Comparison of ENCODE assay signal across 21 cellular contexts in genomic region chr4:56746639-56747038, GRCh38.
A peak's percentile ranks its signal among the peaks of the same experiment; 100 is the strongest.
DNase-seq lines count a peak whose midpoint lies in the region; TF ChIP-seq lines count a peak whose summit lies in the region.
"Had no signal": no experiment of that assay in that cellular context is flagged by ENCODE, and none has a peak within 500 bp of the region (broad histone marks: within the 10 kb centered on the region; RNA-seq: fewer than 3 reads in every experiment).

No MANE protein-coding gene starts in this region.

- H3K4me2 ChIP-seq in Loucy (ENCODE audit: low read depth, low read length, poor library complexity, severe bottlenecking) = no peak overlapping the region
- H3K4me2 ChIP-seq in neural progenitor cell = no peak overlapping the region
- H3K4me2 ChIP-seq: A549, BLaER1 had no signal

- H3K4me1 ChIP-seq in Caco-2 (peaks cover 43% of the 10 kb centered on the region), Loucy (ENCODE audit: insufficient read depth, low read length, poor library complexity, severe bottlenecking) (peaks cover 26% of the 10 kb centered on the region), neural progenitor cell (peaks cover 3% of the 10 kb centered on the region)
- H3K4me1 ChIP-seq: A549, BLaER1, HAP-1 had no signal

- peaks cover 38% of the 10 kb centered on the region for H3K4me1 Mint-ChIP-seq in Caco-2 (ENCODE audit: low read depth, unreplicated experiment)
- H3K4me1 Mint-ChIP-seq in neural progenitor cell = no peaks in the 10 kb centered on the region
- H3K4me1 Mint-ChIP-seq in activated CD4-positive, alpha-beta memory T cell treated with anti-CD3 and anti-CD28 coated beads, Interleukin-2, amount 10 ng/mL, durations not matched to agents 7 days and 5 days = peaks cover 4% of the 10 kb centered on the region

- intact Hi-C loops in Caco-2 (cut with micrococcal nuclease; ENCODE audit: unreplicated experiment) = no loop called here

- H2AFZ ChIP-seq in Loucy (ENCODE audit: low read length) = 0 out of 2 replicates have a peak overlapping the region, but pooled peaks have one; percentile 9
- no peak overlapping the region for H2AFZ ChIP-seq in neural progenitor cell (replicated peaks)
- H2AFZ ChIP-seq: GM23248 had no signal

- peaks cover 4% of the 10 kb centered on the region for H3K9me3 ChIP-seq in Caco-2
- no peaks in the 10 kb centered on the region for H3K9me3 ChIP-seq in Loucy (ENCODE audit: insufficient read depth, low read depth, low read length)
- no peaks in the 10 kb centered on the region for H3K9me3 ChIP-seq in neural progenitor cell (ENCODE audit: low read depth)
- H3K9me3 ChIP-seq: A549, HAP-1 had no signal

- H3K27me3 Mint-ChIP-seq in Caco-2 (ENCODE audit: insufficient read depth, unreplicated experiment) (no peaks in the 10 kb centered on the region), neural progenitor cell (ENCODE audit: insufficient read depth, low read depth) (peaks cover 8% of the 10 kb centered on the region)
- peaks cover 4% of the 10 kb centered on the region for H3K27me3 Mint-ChIP-seq in activated CD4-positive, alpha-beta memory T cell treated with anti-CD3 and anti-CD28 coated beads, Interleukin-2, amount 10 ng/mL, durations not matched to agents 7 days and 5 days
- H3K27me3 Mint-ChIP-seq: CD4-positive, CD25-positive, alpha-beta regulatory T cell had no signal

- H3K27ac Mint-ChIP-seq in Caco-2 (ENCODE audit: unreplicated experiment) = peak overlapping the region; percentile 29
- H3K27ac Mint-ChIP-seq in neural progenitor cell = peak overlapping the region; percentile 57
- no peak overlapping the region for H3K27ac Mint-ChIP-seq in activated CD4-positive, alpha-beta memory T cell treated with anti-CD3 and anti-CD28 coated beads, Interleukin-2, amount 10 ng/mL, durations not matched to agents 7 days and 5 days
- H3K27ac Mint-ChIP-seq: CD4-positive, CD25-positive, alpha-beta regulatory T cell; CD8-positive, alpha-beta T cell; HFFc6 had no signal

- CTCF ChIA-PET in Caco-2 (lab: Charles Lee) = no interaction called here
- CTCF ChIA-PET in activated CD4-positive, alpha-beta memory T cell treated with anti-CD3 and anti-CD28 coated beads, Interleukin-2, amount 10 ng/mL, durations not matched to agents 7 days and 5 days (lab: Charles Lee) = no interaction called here

- H3K9ac ChIP-seq in Loucy (ENCODE audit: low read depth, low read length, poor library complexity, severe bottlenecking) = no peak overlapping the region
- no peak overlapping the region for H3K9ac ChIP-seq in neural progenitor cell
- H3K9ac ChIP-seq: BLaER1, GM23248 had no signal

- no TSS peak for BruUV-seq in Caco-2 (replicated peaks; lab: Mats Ljungman, UMichigan)

- no peaks in the 10 kb centered on the region for H3K9me2 ChIP-seq in Loucy (replicated peaks; ENCODE audit: low read depth, low read length)

- H3K9me3 Mint-ChIP-seq in Caco-2 (ENCODE audit: unreplicated experiment) (peaks cover 22% of the 10 kb centered on the region), neural progenitor cell (peaks cover 6% of the 10 kb centered on the region)
- H3K9me3 Mint-ChIP-seq in activated CD4-positive, alpha-beta memory T cell treated with anti-CD3 and anti-CD28 coated beads, Interleukin-2, amount 10 ng/mL, durations not matched to agents 7 days and 5 days = peaks cover 5% of the 10 kb centered on the region
- H3K9me3 Mint-ChIP-seq: HFFc6 had no signal

- H3K4me3 ChIP-seq in Caco-2 (ENCODE audit: low read depth, low read length) (no peak overlapping the region), Loucy (ENCODE audit: low read length, poor library complexity, severe bottlenecking) (no peak overlapping the region), neural progenitor cell (no peak overlapping the region)
- H3K4me3 ChIP-seq: A549, BLaER1, GM23248, HAP-1 had no signal

- H3K36me3 Mint-ChIP-seq in Caco-2 (ENCODE audit: insufficient read depth, unreplicated experiment) (peaks cover 12% of the 10 kb centered on the region), neural progenitor cell (no peaks in the 10 kb centered on the region)
- peaks cover 2% of the 10 kb centered on the region for H3K36me3 Mint-ChIP-seq in activated CD4-positive, alpha-beta memory T cell treated with anti-CD3 and anti-CD28 coated beads, Interleukin-2, amount 10 ng/mL, durations not matched to agents 7 days and 5 days (ENCODE audit: low read depth)
- H3K36me3 Mint-ChIP-seq: CD4-positive, CD25-positive, alpha-beta regulatory T cell; CD8-positive, alpha-beta T cell had no signal

- H3F3A ChIP-seq in Loucy (ENCODE audit: low read depth) (no peaks in the 10 kb centered on the region), neural progenitor cell (ENCODE audit: low read depth) (no peaks in the 10 kb centered on the region)

- H3K4me3 Mint-ChIP-seq in Caco-2 (ENCODE audit: unreplicated experiment) (no peak overlapping the region), neural progenitor cell (no peak overlapping the region)
- H3K4me3 Mint-ChIP-seq in activated CD4-positive, alpha-beta memory T cell treated with anti-CD3 and anti-CD28 coated beads, Interleukin-2, amount 10 ng/mL, durations not matched to agents 7 days and 5 days = no peak overlapping the region
- H3K4me3 Mint-ChIP-seq: CD4-positive, CD25-positive, alpha-beta regulatory T cell; CD8-positive, alpha-beta T cell; HFFc6 had no signal

- in situ Hi-C loops in GM13976 (cut with MboI; ENCODE audit: low sequenced_read_pairs, unreplicated experiment) = no loop called here

- H4K20me1 ChIP-seq in Loucy (ENCODE audit: insufficient read depth, low read length, poor library complexity, severe bottlenecking) (no peaks in the 10 kb centered on the region), neural progenitor cell (ENCODE audit: low read depth) (no peaks in the 10 kb centered on the region)
- H4K20me1 ChIP-seq: BLaER1 had no signal

- no peaks in the 10 kb centered on the region for H3K27me3 ChIP-seq in Caco-2 (replicated peaks; ENCODE audit: control insufficient read depth, insufficient read depth, low read length)
- H3K27me3 ChIP-seq in Loucy (ENCODE audit: insufficient read depth, low read length, poor library complexity, severe bottlenecking) = no peaks in the 10 kb centered on the region
- no peaks in the 10 kb centered on the region for H3K27me3 ChIP-seq in neural progenitor cell
- H3K27me3 ChIP-seq: BLaER1 had no signal

- DNase-seq in Caco-2 (no peak), neural progenitor cell (ENCODE audit: low spot score) (no peak), ecto neural progenitor cell (ENCODE audit: low spot score) (no peak), COLO829 (ENCODE audit: low spot score) (no peak), GM13976 (ENCODE audit: low spot score) (no peak)
- DNase-seq in activated CD4-positive, alpha-beta memory T cell treated with anti-CD3 and anti-CD28 coated beads, Interleukin-2, amount 10 ng/mL, durations not matched to agents 7 days and 5 days = no peak
- DNase-seq: 8988T; ACHN; Calu3; CD4-positive, CD25-positive, alpha-beta regulatory T cell; CD8-positive, alpha-beta T cell; DMS53; DMS79 treated with DMSO at 0.1 percent for 48 hours; GF-D8; GM23248; HFFc6 had no signal

- TF ChIP-seq CTCF in Caco-2 (IDR thresholded peaks at IDR 0.05; ENCODE audit: insufficient read depth in 1 of 2, low read depth in 1 of 2, low read length in 1 of 2, severe bottlenecking in 1 of 2, unreplicated experiment in 1 of 2) (no peak), Loucy (conservative IDR thresholded peaks at IDR 0.05; ENCODE audit: low read length) (no peak), neural progenitor cell (IDR thresholded peaks at IDR 0.05) (no peak), GM13976 (IDR thresholded peaks at IDR 0.05; ENCODE audit: borderline replicate concordance, control extremely low read depth, extremely low read depth, insufficient read depth, missing control alignments) (no peak)

- H3K27ac ChIP-seq in neural progenitor cell = no peak overlapping the region
- H3K27ac ChIP-seq: A549, BLaER1, C4-2B, GM23248 had no signal

- no peaks in the 10 kb centered on the region for H3K79me2 ChIP-seq in Loucy (ENCODE audit: insufficient read depth, low read length)
- no peaks in the 10 kb centered on the region for H3K79me2 ChIP-seq in neural progenitor cell (ENCODE audit: low read depth)

- POLR2A ChIA-PET in Caco-2 (lab: Charles Lee) = no interaction called here
- POLR2A ChIA-PET in activated CD4-positive, alpha-beta memory T cell treated with anti-CD3 and anti-CD28 coated beads, Interleukin-2, amount 10 ng/mL, durations not matched to agents 7 days and 5 days (lab: Charles Lee) = no interaction called here

- H3K36me3 ChIP-seq in Caco-2 (ENCODE audit: control insufficient read depth, insufficient read depth, low read length) (no peaks in the 10 kb centered on the region), Loucy (ENCODE audit: insufficient read depth, low read length) (no peaks in the 10 kb centered on the region), neural progenitor cell (no peaks in the 10 kb centered on the region)
- H3K36me3 ChIP-seq: BLaER1, HAP-1 had no signal
